15 cellular contexts compared by ENCODE assay signal in the genomic region with DNA sequence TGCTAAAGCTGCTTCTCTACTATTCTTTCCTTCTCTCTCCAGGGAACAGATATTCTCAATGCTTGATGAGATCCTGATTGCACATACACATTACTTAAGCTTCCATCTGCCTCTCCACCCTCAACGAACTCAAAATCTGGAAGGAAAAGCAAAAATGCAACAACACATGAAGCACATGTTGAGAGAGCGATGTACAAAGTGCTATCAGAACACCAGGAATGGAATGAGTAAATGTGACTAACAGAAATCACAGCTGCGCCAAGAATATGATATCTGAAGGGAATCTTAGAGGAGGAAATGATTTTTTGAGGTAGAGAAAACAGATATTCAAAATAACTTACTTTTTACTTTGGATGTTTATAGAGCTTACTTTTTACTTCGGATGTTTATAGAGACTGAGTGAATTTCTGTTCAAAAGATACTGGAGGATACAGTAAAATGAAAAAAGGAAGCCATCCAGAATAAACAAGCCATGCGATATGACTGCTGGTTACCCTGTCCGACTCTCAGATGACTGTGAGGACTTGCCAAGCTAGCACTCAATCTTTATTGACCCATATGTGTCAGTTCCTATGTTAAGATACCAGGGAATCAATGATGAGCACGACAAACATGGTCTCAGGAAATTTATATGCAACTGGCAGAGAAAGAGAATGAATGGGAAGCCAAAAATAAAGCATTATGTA.
DNase-seq lines count a peak whose midpoint lies in the region; ATAC-seq and TF ChIP-seq lines count a peak whose summit lies in the region.
"Had no signal": no experiment of that assay in that cellular context is flagged by ENCODE, and none has a peak within 500 bp of the region (broad histone marks: within the 10 kb centered on the region; RNA-seq: fewer than 3 reads in every experiment).

No MANE protein-coding gene starts in this region.

- peaks cover 39% of the 10 kb centered on the region for H3K4me1 Mint-ChIP-seq in dendritic cell treated with granulocyte-macrophage colony-stimulating factor and Interleukin-4, amounts not matched to agents 40 ng/mL and 50 ng/mL, for 4 days (ENCODE audit: low read depth)

- ATAC-seq in SK-N-SH treated with all-trans-retinoic acid at 6 μM for 48 hours: no peak
- ATAC-seq in left lobe of liver: peak; percentile 28

- TF ChIP-seq CTCF in SK-N-SH (IDR thresholded peaks at IDR 0.05) (no peak), tibial artery (IDR thresholded peaks at IDR 0.05) (no peak)

- H3K27ac Mint-ChIP-seq in dendritic cell treated with granulocyte-macrophage colony-stimulating factor and Interleukin-4, amounts not matched to agents 40 ng/mL and 50 ng/mL, for 4 days: peak overlapping the region; percentile 13

- CTCF ChIA-PET in SK-N-SH (lab: Yijun Ruan, JAX): no interaction called here

- intact Hi-C loops in dendritic cell treated with granulocyte-macrophage colony-stimulating factor and Interleukin-4, amounts not matched to agents 40 ng/mL and 50 ng/mL, for 4 days (cut with micrococcal nuclease): loop anchor here (5.0 kb wide), 1 partner anchor 37 kb away; no protein-coding TSS in a partner anchor
- intact Hi-C loops in tibial artery (cut with DNase I; ENCODE audit: low total_unique reads): no loop called here

- no peak overlapping the region for H3K9ac ChIP-seq in SK-N-SH

- H3K27me3 ChIP-seq in SK-N-SH (ENCODE audit: insufficient read depth) (no peaks in the 10 kb centered on the region; the same call in 1 of the 2 replicates), tibial artery (no peaks in the 10 kb centered on the region)
- H3K27me3 ChIP-seq: esophagus squamous epithelium had no signal

- POLR2A ChIA-PET in SK-N-SH (lab: Yijun Ruan, JAX): no interaction called here

- DNase-seq in SK-N-SH (no peak), left lobe of liver (ENCODE audit: low spot score) (no peak), tibial artery (no peak), NCI-H446 (lab: John Stamatoyannopoulos, UW) (no peak), NCI-H2107 treated with DMSO at 0.1 percent for 48 hours (lab: John Stamatoyannopoulos, UW; ENCODE audit: unreplicated experiment) (no peak)
- DNase-seq: 8988T; activated CD4-positive, alpha-beta T cell treated with anti-CD3 and anti-CD28 coated beads for 1 hour; activated T-cell treated with anti-CD3 and anti-CD28 coated beads, Interleukin-2, amount 50 U/mL, for 48 hours; esophagus squamous epithelium; Karpas-422; stimulated activated CD4-positive, alpha-beta T cell treated with anti-CD3 and anti-CD28 coated beads, Interleukin-12 subunit alpha, Interleukin-12 subunit beta, amount 100 ng/mL, for 4 hours; T-helper 1 cell had no signal

- no peak overlapping the region for H3K27ac ChIP-seq in SK-N-SH (ENCODE audit: low read depth in 2 of 2, low read length in 1 of 2)
- peak overlapping the region; percentile 66 for H3K27ac ChIP-seq in temporal lobe (ENCODE audit: low read depth, low read length)
- peak overlapping the region in 1 of 2 donors; percentile 19 for H3K27ac ChIP-seq in tibial artery

- H3K36me3 ChIP-seq in SK-N-SH (replicated peaks in 1 of 2; ENCODE audit: control insufficient read depth in 1 of 2, insufficient read depth in 2 of 2, low read length in 1 of 2) (no peaks in the 10 kb centered on the region), tibial artery (peaks cover 0 to 4% (median 0%) of the 10 kb centered on the region in 3 donors)

- H3K4me3 Mint-ChIP-seq in dendritic cell treated with granulocyte-macrophage colony-stimulating factor and Interleukin-4, amounts not matched to agents 40 ng/mL and 50 ng/mL, for 4 days: no peak overlapping the region

- H3K9me2 ChIP-seq in SK-N-SH: no peaks in the 10 kb centered on the region

- TF ChIP-seq EP300 in SK-N-SH (IDR thresholded peaks at IDR 0.05; ENCODE audit: borderline replicate concordance in 1 of 2, low read depth in 1 of 2, low read length in 1 of 2): no peak

- H3F3A ChIP-seq in SK-N-SH (replicated peaks; ENCODE audit: insufficient read depth): no peaks in the 10 kb centered on the region

- TF ChIP-seq RAD21 in SK-N-SH (IDR thresholded peaks at IDR 0.05; ENCODE audit: low read length): no peak

- H2AFZ ChIP-seq in SK-N-SH (ENCODE audit: low read depth): no peak overlapping the region

- H4K20me1 ChIP-seq in SK-N-SH (ENCODE audit: insufficient read depth): no peaks in the 10 kb centered on the region

- H3K4me1 ChIP-seq in SK-N-SH (ENCODE audit: control insufficient read depth in 1 of 2, insufficient read depth in 2 of 2, low read depth in 1 of 2, low read length in 1 of 2): no peaks in the 10 kb centered on the region
- peaks cover 0 to 40% (median 22%) of the 10 kb centered on the region in 4 donors for H3K4me1 ChIP-seq in tibial artery

- H3K9me3 Mint-ChIP-seq in dendritic cell treated with granulocyte-macrophage colony-stimulating factor and Interleukin-4, amounts not matched to agents 40 ng/mL and 50 ng/mL, for 4 days: no peaks in the 10 kb centered on the region

- no peak overlapping the region for H3K4me3 ChIP-seq in SK-N-SH (ENCODE audit: low read depth in 2 of 2, low read length in 1 of 2)
- H3K4me3 ChIP-seq in tibial artery: peak overlapping the region in 1 of 2 donors; percentile 2
- H3K4me3 ChIP-seq: esophagus squamous epithelium had no signal

- no peaks in the 10 kb centered on the region for H3K36me3 Mint-ChIP-seq in dendritic cell treated with granulocyte-macrophage colony-stimulating factor and Interleukin-4, amounts not matched to agents 40 ng/mL and 50 ng/mL, for 4 days (ENCODE audit: low read depth)

- peak overlapping the region; percentile 45; the same call in 1 of the 2 replicates for H3K4me2 ChIP-seq in SK-N-SH

- no peaks in the 10 kb centered on the region for H3K79me2 ChIP-seq in SK-N-SH (ENCODE audit: insufficient read depth)

- WGBS in SK-N-SH (ENCODE audit: low lambda C conversion rate): 8% methylated on average over 7 of the region's 7 CpGs

- H3K9me3 ChIP-seq in SK-N-SH: no peaks in the 10 kb centered on the region
- H3K9me3 ChIP-seq in tibial artery: no peaks in the 10 kb centered on the region
- H3K9me3 ChIP-seq: esophagus squamous epithelium had no signal

- no peaks in the 10 kb centered on the region for H3K27me3 Mint-ChIP-seq in dendritic cell treated with granulocyte-macrophage colony-stimulating factor and Interleukin-4, amounts not matched to agents 40 ng/mL and 50 ng/mL, for 4 days

TF ChIP-seq in SK-N-SH, 30 proteins besides CTCF, POLR2A, EP300 and RAD21 (continues in another document):
- TF ChIP-seq SMC3 (IDR thresholded peaks at IDR 0.05; ENCODE audit: low read depth, low read length) (no peak), MEF2A (IDR thresholded peaks at IDR 0.05; ENCODE audit: borderline replicate concordance, low read depth) (no peak), TCF12 (IDR thresholded peaks at IDR 0.05) (no peak)
- TF ChIP-seq, protein P1, sequence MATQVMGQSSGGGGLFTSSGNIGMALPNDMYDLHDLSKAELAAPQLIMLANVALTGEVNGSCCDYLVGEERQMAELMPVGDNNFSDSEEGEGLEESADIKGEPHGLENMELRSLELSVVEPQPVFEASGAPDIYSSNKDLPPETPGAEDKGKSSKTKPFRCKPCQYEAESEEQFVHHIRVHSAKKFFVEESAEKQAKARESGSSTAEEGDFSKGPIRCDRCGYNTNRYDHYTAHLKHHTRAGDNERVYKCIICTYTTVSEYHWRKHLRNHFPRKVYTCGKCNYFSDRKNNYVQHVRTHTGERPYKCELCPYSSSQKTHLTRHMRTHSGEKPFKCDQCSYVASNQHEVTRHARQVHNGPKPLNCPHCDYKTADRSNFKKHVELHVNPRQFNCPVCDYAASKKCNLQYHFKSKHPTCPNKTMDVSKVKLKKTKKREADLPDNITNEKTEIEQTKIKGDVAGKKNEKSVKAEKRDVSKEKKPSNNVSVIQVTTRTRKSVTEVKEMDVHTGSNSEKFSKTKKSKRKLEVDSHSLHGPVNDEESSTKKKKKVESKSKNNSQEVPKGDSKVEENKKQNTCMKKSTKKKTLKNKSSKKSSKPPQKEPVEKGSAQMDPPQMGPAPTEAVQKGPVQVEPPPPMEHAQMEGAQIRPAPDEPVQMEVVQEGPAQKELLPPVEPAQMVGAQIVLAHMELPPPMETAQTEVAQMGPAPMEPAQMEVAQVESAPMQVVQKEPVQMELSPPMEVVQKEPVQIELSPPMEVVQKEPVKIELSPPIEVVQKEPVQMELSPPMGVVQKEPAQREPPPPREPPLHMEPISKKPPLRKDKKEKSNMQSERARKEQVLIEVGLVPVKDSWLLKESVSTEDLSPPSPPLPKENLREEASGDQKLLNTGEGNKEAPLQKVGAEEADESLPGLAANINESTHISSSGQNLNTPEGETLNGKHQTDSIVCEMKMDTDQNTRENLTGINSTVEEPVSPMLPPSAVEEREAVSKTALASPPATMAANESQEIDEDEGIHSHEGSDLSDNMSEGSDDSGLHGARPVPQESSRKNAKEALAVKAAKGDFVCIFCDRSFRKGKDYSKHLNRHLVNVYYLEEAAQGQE (IDR thresholded peaks at IDR 0.05; ENCODE audit: low read depth, low read length): no peak

TF ChIP-seq in SK-N-SH treated with all-trans-retinoic acid at 6 μM for 48 hours, 23 proteins besides CTCF, POLR2A, EP300 and RAD21:
- no peak for TF ChIP-seq CSDC2 (CRISPR knock-in tag; IDR thresholded peaks at IDR 0.05)
- TF ChIP-seq GLIS3 (CRISPR knock-in tag; IDR thresholded peaks at IDR 0.05): no peak
- no peak for TF ChIP-seq PPARA (CRISPR knock-in tag; IDR thresholded peaks at IDR 0.05; ENCODE audit: borderline replicate concordance)
- no peak for TF ChIP-seq ESRRG (CRISPR knock-in tag; IDR thresholded peaks at IDR 0.05)
TF ChIP-seq in SK-N-SH treated with all-trans-retinoic acid at 6 μM for 48 hours: peak in this region for 0.
